27 cellular contexts compared by ENCODE assay signal in the genomic region with DNA sequence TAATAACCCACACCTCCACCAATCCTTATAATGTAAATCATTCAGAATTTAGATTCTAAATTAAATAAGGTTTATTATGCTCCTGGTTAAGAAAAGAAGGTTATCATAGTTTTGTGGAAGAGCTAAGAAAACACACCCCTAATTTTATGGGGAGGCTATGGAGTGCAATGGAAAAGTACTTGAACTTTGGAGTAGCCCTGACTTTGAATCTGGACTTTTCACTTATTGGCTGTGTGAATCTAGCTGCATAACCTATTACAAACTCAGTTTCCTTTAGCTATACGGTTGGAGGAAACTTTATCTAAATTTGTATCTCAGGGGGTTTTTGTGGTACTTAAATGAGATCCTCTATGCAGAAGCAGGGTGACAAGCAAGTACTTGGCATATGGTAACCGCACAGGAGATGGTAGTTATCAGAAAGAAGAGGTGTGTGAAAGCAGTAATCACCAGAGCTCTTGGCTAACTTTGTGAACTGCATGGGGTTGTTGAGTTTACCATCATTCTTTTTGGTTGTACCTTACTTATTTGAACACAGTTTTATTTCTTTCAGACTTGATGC.
"Had no signal": no experiment of that assay in that cellular context is flagged by ENCODE, and none has a peak within 500 bp of the region (broad histone marks: within the 10 kb centered on the region; RNA-seq: fewer than 3 reads in every experiment).

No MANE protein-coding gene starts in this region.

- H3K79me2 ChIP-seq: parathyroid adenoma had no signal

- H2AFZ ChIP-seq: parathyroid adenoma had no signal

- H3K27ac Mint-ChIP-seq: dendritic cell treated with granulocyte-macrophage colony-stimulating factor and Interleukin-4, amounts not matched to agents 40 ng/mL and 50 ng/mL, for 4 days; endodermal cell; mesothelial cell of epicardium; naive B cell; natural killer cell treated with Interleukin-12 subunit alpha and Interleukin-12 subunit beta and Interleukin-15 and Interleukin-18, amount 100 ng/mL, for 72 hours; progenitor cell of endocrine pancreas; stimulated activated memory B cell treated with anti-CD40 and anti-IgM and Interleukin-4, amounts not matched to agents 10 μg/mL and 1 μg/mL and 100 μg/mL, for 72 hours; stimulated activated naive CD8-positive, alpha-beta T cell treated with anti-CD3 and anti-CD28 coated beads, Interleukin-15, Interleukin-2, amounts not matched to agents 100 ng/mL and 50 ng/mL, for 24 hours had no signal

- H3K4me1 Mint-ChIP-seq: endodermal cell; stimulated activated memory B cell treated with anti-CD40 and anti-IgM and Interleukin-4, amounts not matched to agents 10 μg/mL and 1 μg/mL and 100 μg/mL, for 72 hours had no signal

- H3K27me3 ChIP-seq: colonic mucosa, gastrocnemius medialis, thyroid gland, vagina had no signal

- H3K36me3 Mint-ChIP-seq: mesothelial cell of epicardium; naive B cell; natural killer cell treated with Interleukin-12 subunit alpha and Interleukin-12 subunit beta and Interleukin-15 and Interleukin-18, amount 100 ng/mL, for 72 hours; stimulated activated memory B cell treated with anti-CD40 and anti-IgM and Interleukin-4, amounts not matched to agents 10 μg/mL and 1 μg/mL and 100 μg/mL, for 72 hours had no signal

- ATAC-seq: esophagus mucosa; gastrocnemius medialis; mucosa of descending colon; natural killer cell treated with Interleukin-12 subunit alpha and Interleukin-12 subunit beta and Interleukin-15 and Interleukin-18, amount 100 ng/mL, for 72 hours; sciatic nerve; stimulated activated memory B cell treated with anti-CD40 and anti-IgM and Interleukin-4, amounts not matched to agents 10 μg/mL and 1 μg/mL and 100 μg/mL, for 72 hours had no signal

- H3K4me3 Mint-ChIP-seq: dendritic cell treated with granulocyte-macrophage colony-stimulating factor and Interleukin-4, amounts not matched to agents 40 ng/mL and 50 ng/mL, for 4 days; endodermal cell; mesothelial cell of epicardium; naive B cell; natural killer cell treated with Interleukin-12 subunit alpha and Interleukin-12 subunit beta and Interleukin-15 and Interleukin-18, amount 100 ng/mL, for 72 hours; neural crest cell; stimulated activated memory B cell treated with anti-CD40 and anti-IgM and Interleukin-4, amounts not matched to agents 10 μg/mL and 1 μg/mL and 100 μg/mL, for 72 hours; stimulated activated naive CD8-positive, alpha-beta T cell treated with anti-CD3 and anti-CD28 coated beads, Interleukin-15, Interleukin-2, amounts not matched to agents 100 ng/mL and 50 ng/mL, for 24 hours had no signal

- H3K4me1 ChIP-seq: gastrocnemius medialis, parathyroid adenoma, thyroid gland, vagina had no signal

- H3K9me3 Mint-ChIP-seq: dendritic cell treated with granulocyte-macrophage colony-stimulating factor and Interleukin-4, amounts not matched to agents 40 ng/mL and 50 ng/mL, for 4 days; endodermal cell; natural killer cell treated with Interleukin-12 subunit alpha and Interleukin-12 subunit beta and Interleukin-15 and Interleukin-18, amount 100 ng/mL, for 72 hours; neural crest cell; stimulated activated memory B cell treated with anti-CD40 and anti-IgM and Interleukin-4, amounts not matched to agents 10 μg/mL and 1 μg/mL and 100 μg/mL, for 72 hours; stimulated activated naive CD8-positive, alpha-beta T cell treated with anti-CD3 and anti-CD28 coated beads, Interleukin-15, Interleukin-2, amounts not matched to agents 100 ng/mL and 50 ng/mL, for 24 hours had no signal

- H3K27me3 Mint-ChIP-seq: progenitor cell of endocrine pancreas had no signal

- DNase-seq: colonic mucosa; effector CD8-positive, alpha-beta T cell; endodermal cell; foreskin fibroblast; gastrocnemius medialis; head of caudate nucleus; kidney; mesenchymal stem cell; mucosa of descending colon; naive B cell; stimulated activated CD4-positive, alpha-beta T cell treated with anti-CD3 and anti-CD28 coated beads, Interleukin-2, amount 100 ng/mL, for 24 hours; stimulated activated CD4-positive, alpha-beta T cell treated with anti-CD3 and anti-CD28 coated beads, Interleukin-4, amount 100 ng/mL, for 24 hours; thyroid gland; trophoblast cell had no signal

- H3K36me3 ChIP-seq: colonic mucosa, gastrocnemius medialis, neutrophil, thyroid gland, vagina had no signal

- H3K4me3 ChIP-seq: colonic mucosa, gastrocnemius medialis, mucosa of descending colon, thyroid gland, vagina had no signal

- H3K27ac ChIP-seq: colonic mucosa, epithelial cell of prostate, gastrocnemius medialis, neutrophil, parathyroid adenoma, thyroid gland, vagina had no signal

- H3K9me3 ChIP-seq: colonic mucosa, gastrocnemius medialis, mucosa of descending colon, neutrophil, thyroid gland, vagina had no signal
